In the genomic region with DNA sequence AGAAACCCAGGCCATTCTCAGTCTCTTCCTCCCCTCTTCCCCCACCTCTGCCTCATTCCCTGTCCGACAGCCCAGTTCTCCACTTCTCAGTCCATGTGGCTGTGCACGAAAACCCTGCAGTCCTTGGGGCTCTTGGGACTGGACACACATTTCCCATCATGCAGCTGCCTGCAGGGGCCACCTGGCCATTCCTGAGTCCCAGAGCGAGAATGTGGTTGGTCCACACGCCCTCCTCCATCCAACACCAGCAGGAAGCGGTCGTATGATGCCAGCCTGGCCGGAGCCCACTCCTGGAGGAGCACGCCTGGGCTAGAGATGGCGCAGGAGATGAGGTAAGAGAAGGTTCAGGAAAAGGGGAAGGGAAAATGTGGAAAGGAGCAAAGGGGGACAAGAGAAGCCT, we compare ENCODE assay signal across 37 cellular contexts.
"Had no signal": no experiment of that assay in that cellular context is flagged by ENCODE, and none has a peak within 500 bp of the region (broad histone marks: within the 10 kb centered on the region; RNA-seq: fewer than 3 reads in every experiment).

No MANE protein-coding gene starts in this region.

- H3K4me3 Mint-ChIP-seq: activated B cell treated with CpG ODN at 0.5 μM for 24 hours; activated CD4-positive, alpha-beta memory T cell treated with anti-CD3 and anti-CD28 coated beads for 36 hours; activated CD4-positive, alpha-beta T cell treated with anti-CD3 and anti-CD28 coated beads, Interleukin-2, amount 10 ng/mL, durations not matched to agents 24 days and 14 days; activated CD8-positive, alpha-beta memory T cell treated with anti-CD3 and anti-CD28 coated beads, Interleukin-2, amount 10 ng/mL, durations not matched to agents 7 days and 5 days; activated CD8-positive, alpha-beta T cell treated with anti-CD3 and anti-CD28 coated beads for 36 hours; activated naive CD4-positive, alpha-beta T cell treated with anti-CD3 and anti-CD28 coated beads, Interleukin-2, amount 10 ng/mL, durations not matched to agents 7 days and 5 days; activated naive CD4-positive, alpha-beta T cell treated with anti-CD3 and anti-CD28 coated beads, Interleukin-2, amount 50 U/mL, for 24 hours; activated naive CD8-positive, alpha-beta T cell; activated naive CD8-positive, alpha-beta T cell treated with anti-CD3 and anti-CD28 coated beads, Interleukin-2, amount 10 ng/mL, durations not matched to agents 7 days and 5 days; activated naive CD8-positive, alpha-beta T cell treated with anti-CD3 and anti-CD28 coated beads, Interleukin-2, amount 50 U/mL, for 24 hours; activated T-cell treated with anti-CD3 and anti-CD28 coated beads, Interleukin-2, amount 50 U/mL, for 24 hours; brain; central memory CD8-positive, alpha-beta T cell; T-helper 1 cell treated with Interleukin-12 subunit alpha and Interleukin-12 subunit beta and Interleukin-4 antibody, amounts not matched to agents 30 μg/mL and 1 μg/mL, for 36 hours; T-helper 2 cell treated with Interferon-gamma antibody and Interleukin-4, amounts not matched to agents 5 μg/mL and 100 μg/mL, for 36 hours had no signal

- H3K27ac ChIP-seq: ascending aorta, cardiac muscle cell, VCaP had no signal

- DNase-seq: activated B cell treated with CpG ODN at 0.5 μM for 24 hours; activated CD4-positive, alpha-beta memory T cell treated with anti-CD3 and anti-CD28 coated beads for 36 hours; activated CD4-positive, alpha-beta T cell treated with anti-CD3 and anti-CD28 coated beads for 4 hours; activated CD4-positive, alpha-beta T cell treated with anti-CD3 and anti-CD28 coated beads, Interleukin-2, amount 10 ng/mL, durations not matched to agents 24 days and 14 days; activated CD4-positive, alpha-beta T cell treated with anti-CD3 and anti-CD28 coated beads, Interleukin-2, amount 50 U/mL, for 1 hour; activated CD4-positive, alpha-beta T cell treated with anti-CD3 and anti-CD28 coated beads, Interleukin-2, amount 50 U/mL, for 4 hours; activated CD4-positive, CD25-positive, alpha-beta regulatory T cell treated with anti-CD3 and anti-CD28 coated beads, Interleukin-2, amount 50 U/mL, for 72 hours; activated CD8-positive, alpha-beta memory T cell treated with anti-CD3 and anti-CD28 coated beads for 24 hours; activated CD8-positive, alpha-beta memory T cell treated with anti-CD3 and anti-CD28 coated beads, Interleukin-2, amount 10 ng/mL, durations not matched to agents 7 days and 5 days; activated CD8-positive, alpha-beta memory T cell treated with anti-CD3 and anti-CD28 coated beads, Interleukin-2, amount 50 U/mL, for 48 hours; activated CD8-positive, alpha-beta T cell treated with anti-CD3 and anti-CD28 coated beads for 36 hours; activated effector memory CD4-positive, alpha-beta T cell treated with Interleukin-2 at 50 U/mL for 16 hours; activated gamma-delta T cell; activated naive CD4-positive, alpha-beta T cell treated with anti-CD3 and anti-CD28 coated beads, Interleukin-2, amount 10 ng/mL, durations not matched to agents 7 days and 5 days; activated naive CD4-positive, alpha-beta T cell treated with Interleukin-2 at 50 U/mL for 16 hours; activated naive CD8-positive, alpha-beta T cell treated with anti-CD3 and anti-CD28 coated beads, Interleukin-2, amount 10 ng/mL, durations not matched to agents 7 days and 5 days; activated naive CD8-positive, alpha-beta T cell treated with anti-CD3 and anti-CD28 coated beads, Interleukin-2, amount 50 U/mL, for 24 hours; activated T-cell treated with anti-CD3 and anti-CD28 coated beads, Interleukin-2, amount 50 U/mL, for 24 hours; activated T-cell treated with anti-CD3 and anti-CD28 coated beads, Interleukin-2, amount 50 U/mL, for 48 hours; amygdala; anterior cingulate cortex; caudate nucleus; cerebellar nuclear complex; T-helper 1 cell; T-helper 2 cell; T-helper 9 cell had no signal

- H3K36me3 Mint-ChIP-seq: activated CD4-positive, alpha-beta memory T cell treated with anti-CD3 and anti-CD28 coated beads for 36 hours; activated CD8-positive, alpha-beta memory T cell treated with anti-CD3 and anti-CD28 coated beads, Interleukin-2, amount 10 ng/mL, durations not matched to agents 7 days and 5 days; activated naive CD4-positive, alpha-beta T cell treated with anti-CD3 and anti-CD28 coated beads, Interleukin-2, amount 10 ng/mL, durations not matched to agents 7 days and 5 days; activated naive CD4-positive, alpha-beta T cell treated with anti-CD3 and anti-CD28 coated beads, Interleukin-2, amount 50 U/mL, for 24 hours; activated naive CD8-positive, alpha-beta T cell treated with anti-CD3 and anti-CD28 coated beads, Interleukin-2, amount 10 ng/mL, durations not matched to agents 7 days and 5 days; brain had no signal

- FAIRE-seq: TTC549 had no signal

- H3K4me1 ChIP-seq: ascending aorta had no signal

- H3K36me3 ChIP-seq: ascending aorta, cardiac muscle cell had no signal

- H3K4me3 ChIP-seq: ascending aorta, cardiac muscle cell had no signal

- H3K27me3 ChIP-seq: ascending aorta, cardiac muscle cell had no signal

- H3K4me1 Mint-ChIP-seq: activated CD4-positive, alpha-beta T cell treated with anti-CD3 and anti-CD28 coated beads, Interleukin-2, amount 10 ng/mL, durations not matched to agents 24 days and 14 days; activated CD8-positive, alpha-beta memory T cell treated with anti-CD3 and anti-CD28 coated beads, Interleukin-2, amount 10 ng/mL, durations not matched to agents 7 days and 5 days; activated naive CD4-positive, alpha-beta T cell treated with anti-CD3 and anti-CD28 coated beads, Interleukin-2, amount 10 ng/mL, durations not matched to agents 7 days and 5 days; activated naive CD8-positive, alpha-beta T cell treated with anti-CD3 and anti-CD28 coated beads, Interleukin-2, amount 10 ng/mL, durations not matched to agents 7 days and 5 days; activated naive CD8-positive, alpha-beta T cell treated with anti-CD3 and anti-CD28 coated beads, Interleukin-2, amount 50 U/mL, for 24 hours; central memory CD8-positive, alpha-beta T cell had no signal

- H3K9me3 ChIP-seq: ascending aorta had no signal

- ATAC-seq: activated CD8-positive, alpha-beta memory T cell treated with anti-CD3 and anti-CD28 coated beads, Interleukin-2, amount 10 ng/mL, durations not matched to agents 7 days and 5 days; activated CD8-positive, alpha-beta T cell treated with anti-CD3 and anti-CD28 coated beads for 36 hours; activated naive CD8-positive, alpha-beta T cell treated with anti-CD3 and anti-CD28 coated beads, Interleukin-2, amount 50 U/mL, for 24 hours had no signal

- H3K27ac Mint-ChIP-seq: activated B cell treated with CpG ODN at 0.5 μM for 24 hours; activated CD4-positive, alpha-beta memory T cell treated with anti-CD3 and anti-CD28 coated beads for 36 hours; activated CD4-positive, alpha-beta T cell treated with anti-CD3 and anti-CD28 coated beads, Interleukin-2, amount 10 ng/mL, durations not matched to agents 24 days and 14 days; activated CD8-positive, alpha-beta memory T cell treated with anti-CD3 and anti-CD28 coated beads, Interleukin-2, amount 10 ng/mL, durations not matched to agents 7 days and 5 days; activated CD8-positive, alpha-beta T cell treated with anti-CD3 and anti-CD28 coated beads for 36 hours; activated naive CD4-positive, alpha-beta T cell treated with anti-CD3 and anti-CD28 coated beads, Interleukin-2, amount 10 ng/mL, durations not matched to agents 7 days and 5 days; activated naive CD4-positive, alpha-beta T cell treated with anti-CD3 and anti-CD28 coated beads, Interleukin-2, amount 50 U/mL, for 24 hours; activated naive CD8-positive, alpha-beta T cell; activated naive CD8-positive, alpha-beta T cell treated with anti-CD3 and anti-CD28 coated beads, Interleukin-2, amount 10 ng/mL, durations not matched to agents 7 days and 5 days; activated naive CD8-positive, alpha-beta T cell treated with anti-CD3 and anti-CD28 coated beads, Interleukin-2, amount 50 U/mL, for 24 hours; activated T-cell treated with anti-CD3 and anti-CD28 coated beads, Interleukin-2, amount 50 U/mL, for 24 hours; activated T-helper 2 cell treated with anti-CD3 and anti-CD28 coated beads, Interferon-gamma antibody, Interleukin-2, Interleukin-4, amounts not matched to agents 10 μg/mL and 5 μg/mL and 100 μg/mL, durations not matched to agents 14 hours and 24 hours and 36 hours; T-helper 1 cell treated with Interleukin-12 subunit alpha and Interleukin-12 subunit beta and Interleukin-4 antibody, amounts not matched to agents 30 μg/mL and 1 μg/mL, for 36 hours; T-helper 2 cell treated with Interferon-gamma antibody and Interleukin-4, amounts not matched to agents 5 μg/mL and 100 μg/mL, for 36 hours had no signal

- H3K9me3 Mint-ChIP-seq: activated B cell treated with CpG ODN at 0.5 μM for 24 hours; activated CD4-positive, alpha-beta memory T cell treated with anti-CD3 and anti-CD28 coated beads for 36 hours; activated CD4-positive, alpha-beta T cell treated with anti-CD3 and anti-CD28 coated beads, Interleukin-2, amount 10 ng/mL, durations not matched to agents 24 days and 14 days; activated CD8-positive, alpha-beta T cell treated with anti-CD3 and anti-CD28 coated beads for 36 hours; activated naive CD4-positive, alpha-beta T cell treated with anti-CD3 and anti-CD28 coated beads, Interleukin-2, amount 10 ng/mL, durations not matched to agents 7 days and 5 days; activated naive CD4-positive, alpha-beta T cell treated with anti-CD3 and anti-CD28 coated beads, Interleukin-2, amount 50 U/mL, for 24 hours; activated naive CD8-positive, alpha-beta T cell treated with anti-CD3 and anti-CD28 coated beads, Interleukin-2, amount 10 ng/mL, durations not matched to agents 7 days and 5 days; activated naive CD8-positive, alpha-beta T cell treated with anti-CD3 and anti-CD28 coated beads, Interleukin-2, amount 50 U/mL, for 24 hours; activated T-cell treated with anti-CD3 and anti-CD28 coated beads, Interleukin-2, amount 50 U/mL, for 24 hours; activated T-helper 2 cell treated with anti-CD3 and anti-CD28 coated beads, Interferon-gamma antibody, Interleukin-2, Interleukin-4, amounts not matched to agents 10 μg/mL and 5 μg/mL and 100 μg/mL, durations not matched to agents 14 hours and 24 hours and 36 hours; central memory CD8-positive, alpha-beta T cell; T-helper 1 cell treated with Interleukin-12 subunit alpha and Interleukin-12 subunit beta and Interleukin-4 antibody, amounts not matched to agents 30 μg/mL and 1 μg/mL, for 36 hours; T-helper 2 cell treated with Interferon-gamma antibody and Interleukin-4, amounts not matched to agents 5 μg/mL and 100 μg/mL, for 36 hours had no signal

- H3K27me3 Mint-ChIP-seq: activated B cell treated with CpG ODN at 0.5 μM for 24 hours; activated CD4-positive, alpha-beta memory T cell treated with anti-CD3 and anti-CD28 coated beads for 36 hours; activated CD8-positive, alpha-beta T cell treated with anti-CD3 and anti-CD28 coated beads for 36 hours; activated naive CD4-positive, alpha-beta T cell treated with anti-CD3 and anti-CD28 coated beads, Interleukin-2, amount 50 U/mL, for 24 hours; activated naive CD8-positive, alpha-beta T cell; activated naive CD8-positive, alpha-beta T cell treated with anti-CD3 and anti-CD28 coated beads, Interleukin-2, amount 50 U/mL, for 24 hours; activated T-cell treated with anti-CD3 and anti-CD28 coated beads, Interleukin-2, amount 50 U/mL, for 24 hours; central memory CD8-positive, alpha-beta T cell had no signal
